27 cellular contexts compared by ENCODE assay signal in the genomic region with DNA sequence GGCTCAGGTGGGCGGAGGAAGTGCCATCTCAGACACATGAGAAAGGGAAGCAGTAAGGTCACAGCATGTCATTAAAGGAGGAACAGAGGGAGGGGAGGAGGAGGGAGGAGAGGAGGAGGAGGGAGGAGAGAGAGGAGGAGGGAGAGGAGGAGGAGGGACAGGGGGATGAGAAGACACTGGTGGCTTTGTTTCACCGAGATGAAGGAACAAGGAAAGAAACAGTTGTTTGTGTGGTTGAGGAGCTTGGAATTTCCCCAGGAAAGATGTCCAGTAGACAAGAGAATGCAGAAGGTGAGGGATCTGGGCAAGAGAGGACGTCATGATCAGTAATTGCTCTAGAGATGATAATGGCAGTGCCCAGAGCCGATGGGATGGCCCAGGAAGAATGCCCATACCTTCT.
"Had no signal": no experiment of that assay in that cellular context is flagged by ENCODE, and none has a peak within 500 bp of the region (broad histone marks: within the 10 kb centered on the region; RNA-seq: fewer than 3 reads in every experiment).

No MANE protein-coding gene starts in this region.

- H3K27ac ChIP-seq: ascending aorta, body of pancreas, Peyer's patch, SJSA1, VCaP had no signal

- H3K36me3 ChIP-seq: ascending aorta, MG63, Peyer's patch, SJSA1 had no signal

- H3K4me3 ChIP-seq: ascending aorta, body of pancreas, MG63, Peyer's patch, SJSA1 had no signal

- DNase-seq: activated CD4-positive, alpha-beta memory T cell treated with anti-CD3 and anti-CD28 coated beads for 36 hours; activated CD4-positive, alpha-beta T cell treated with anti-CD3 and anti-CD28 coated beads, Interleukin-2, amount 10 ng/mL, durations not matched to agents 7 days and 5 days; activated CD4-positive, CD25-positive, alpha-beta regulatory T cell; activated CD8-positive, alpha-beta memory T cell treated with anti-CD3 and anti-CD28 coated beads for 24 hours; activated effector memory CD4-positive, alpha-beta T cell treated with anti-CD3 and anti-CD28 coated beads, Interleukin-2, amount 50 U/mL, for 16 hours; activated naive CD4-positive, alpha-beta T cell treated with Interleukin-2 at 50 U/mL for 16 hours; activated naive CD8-positive, alpha-beta T cell treated with anti-CD3 and anti-CD28 coated beads, Interleukin-2, amount 50 U/mL, for 24 hours; activated T-cell treated with anti-CD3 and anti-CD28 coated beads, Interleukin-2, amount 50 U/mL, for 4 hours; amniotic stem cell; body of pancreas; MG63; MV-4-11; NCI-H1105 treated with DMSO at 0.1 percent for 48 hours; NCI-H146; NCI-H187 treated with DMSO at 0.1 percent for 48 hours; NCI-H2081 treated with DMSO at 0.1 percent for 48 hours; NCI-H2227 treated with DMSO at 0.1 percent for 48 hours; NCI-H526 treated with DMSO at 0.1 percent for 48 hours; NCI-H82; NK-92 treated with Interleukin-12 subunit alpha and Interleukin-12 subunit beta, amount 100 ng/mL, for 24 hours; Peyer's patch; SHP77; T-helper 2 cell; T1000 had no signal

- H3K27me3 ChIP-seq: ascending aorta, body of pancreas, MG63, Peyer's patch, SJSA1 had no signal

- H3K4me1 ChIP-seq: ascending aorta, body of pancreas, Peyer's patch, SJSA1 had no signal

- H3K9me3 ChIP-seq: ascending aorta, body of pancreas, MG63, Peyer's patch, SJSA1 had no signal
